In the genomic region with DNA sequence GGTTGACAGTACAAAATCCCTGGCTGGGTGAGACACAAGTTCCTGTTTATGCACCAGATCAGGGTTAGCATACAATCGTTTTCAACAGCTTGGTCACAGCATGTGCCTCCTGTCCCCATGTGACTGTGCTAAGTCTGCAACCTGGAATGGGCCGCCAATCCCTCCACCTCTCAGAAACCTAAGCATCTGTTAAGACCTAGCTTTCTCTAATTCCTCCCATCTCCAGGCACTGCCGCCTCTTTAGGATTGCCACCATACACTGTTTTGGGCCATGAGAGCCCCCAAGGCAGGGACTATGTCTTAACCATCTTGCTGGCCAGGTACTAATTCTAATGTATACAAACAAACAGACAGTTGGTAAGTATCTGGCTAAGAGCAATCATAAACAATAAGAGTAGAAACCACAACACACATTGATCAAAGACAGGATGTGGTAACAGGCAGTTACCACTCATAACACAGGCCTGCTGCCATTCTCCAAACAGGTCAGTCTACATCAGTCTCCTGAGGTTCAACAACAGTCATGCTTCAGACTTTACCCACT, we compare ENCODE assay signal across 8 cellular contexts. TPM values are rescaled to one million over a fixed set of nuclear protein-coding genes. Genes with fewer than 3 reads are reported as not detected.
DNase-seq lines count a peak whose midpoint lies in the region; ATAC-seq and TF ChIP-seq lines count a peak whose summit lies in the region.

No MANE protein-coding gene starts in this region.

- DNase-seq in WERI-Rb-1: peak; percentile 91
- DNase-seq in lower lobe of right lung: no peak
- no peak for DNase-seq in NCI-H69 (lab: John Stamatoyannopoulos, UW)
- no peak for DNase-seq in epidermal melanocyte (ENCODE audit: insufficient read length, low spot score)
- no peak for DNase-seq in midbrain (lab: John Stamatoyannopoulos, UW)

- ATAC-seq in GM18519 (IDR thresholded peaks at IDR 0.05; ENCODE audit: low FRiP score, unreplicated experiment): peak; percentile 71
- peak; percentile 56 for ATAC-seq in HG03097 (IDR thresholded peaks at IDR 0.05; ENCODE audit: low FRiP score, unreplicated experiment)
- peak; percentile 42 to 54 for ATAC-seq in lower lobe of right lung
- ATAC-seq in GM21526 (IDR thresholded peaks at IDR 0.05; ENCODE audit: low FRiP score, unreplicated experiment): no peak

- H3K4me3 ChIP-seq in WERI-Rb-1 (ENCODE audit: low read depth, low read length): no peak overlapping the region
- H3K4me3 ChIP-seq in lower lobe of right lung: no peak overlapping the region

- intact Hi-C loops in lower lobe of right lung (cut with DNase I): no loop called here

- H3K4me1 ChIP-seq in lower lobe of right lung: peaks cover 24% of the 10 kb centered on the region

- H3K27me3 ChIP-seq in WERI-Rb-1 (ENCODE audit: insufficient read depth, low read depth, severe bottlenecking) (no peaks in the 10 kb centered on the region), lower lobe of right lung (ENCODE audit: low read depth) (no peaks in the 10 kb centered on the region)

- TF ChIP-seq CTCF in WERI-Rb-1 (IDR thresholded peaks at IDR 0.05; ENCODE audit: low read depth, low read length) (no peak), lower lobe of right lung (IDR thresholded peaks at IDR 0.05) (no peak)

- H3K9me3 ChIP-seq in WERI-Rb-1 (ENCODE audit: severe bottlenecking): no peaks in the 10 kb centered on the region
- H3K9me3 ChIP-seq in lower lobe of right lung: no peaks in the 10 kb centered on the region

- H3K36me3 ChIP-seq in WERI-Rb-1: peaks cover 67% of the 10 kb centered on the region
- peaks cover 97% of the 10 kb centered on the region for H3K36me3 ChIP-seq in lower lobe of right lung

- H3K27ac ChIP-seq in WERI-Rb-1: peak overlapping the region; percentile 87
- peak overlapping the region; percentile 48 for H3K27ac ChIP-seq in lower lobe of right lung

RNA-seq across cellular contexts. Expression of a gene that starts 25.6 kb away (rescaled TPM):
- 51.3 TPM for total RNA-seq in lower lobe of right lung

RNA-seq across cellular contexts. Expression of a gene that starts 34.5 kb away (rescaled TPM):
- 21.4 TPM for total RNA-seq in lower lobe of right lung

RNA-seq across cellular contexts. Expression of a gene that starts 44.3 kb away (rescaled TPM):
- 87.3 TPM for total RNA-seq in lower lobe of right lung

RNA-seq across cellular contexts. Expression of a gene that starts 53.7 kb away (rescaled TPM):
- 212 TPM for total RNA-seq in lower lobe of right lung
